ENCODE assay signal across 1 cellular context in genomic region chr13:23411706-23412105, GRCh38.
TF ChIP-seq lines count a peak whose summit lies in the region.

No MANE protein-coding gene starts in this region.

TF ChIP-seq in GM23338, 12 proteins besides CTCF, POLR2A, EP300 and RAD21 (continued from another document):
- TF ChIP-seq ZNF462 (CRISPR knock-in tag; IDR thresholded peaks at IDR 0.05): no peak
